Comparison of ENCODE assay signal across 8 cellular contexts in genomic region chr5:321726-322251, GRCh38. TPM values are rescaled to one million over a fixed set of nuclear protein-coding genes. Genes with fewer than 3 reads are reported as not detected.
A peak's percentile ranks its signal among the peaks of the same experiment; 100 is the strongest.
DNase-seq lines count a peak whose midpoint lies in the region; ATAC-seq and TF ChIP-seq lines count a peak whose summit lies in the region.

No MANE protein-coding gene starts in this region.

- H3K36me3 Mint-ChIP-seq in activated naive CD4-positive, alpha-beta T cell treated with anti-CD3 and anti-CD28 coated beads, Interleukin-2, amount 50 U/mL, for 72 hours, result peaks cover 10 to 26% of the 10 kb centered on the region in 2 donors
- no peaks in the 10 kb centered on the region for H3K36me3 Mint-ChIP-seq in endothelial cell (ENCODE audit: low read depth, unreplicated experiment)
- peaks cover 30% of the 10 kb centered on the region for H3K36me3 Mint-ChIP-seq in stimulated activated memory B cell treated with anti-CD40 and anti-IgM and Interleukin-4, amounts not matched to agents 10 μg/mL and 1 μg/mL and 100 μg/mL, for 72 hours

- TF ChIP-seq CTCF in endothelial cell (IDR thresholded peaks at IDR 0.05; ENCODE audit: unreplicated experiment), result peak; percentile 3

- peak; percentile 12 to 23 for ATAC-seq in activated naive CD4-positive, alpha-beta T cell treated with anti-CD3 and anti-CD28 coated beads, Interleukin-2, amount 50 U/mL, for 72 hours
- peak; percentile 21 for ATAC-seq in HG03354 (IDR thresholded peaks at IDR 0.05; ENCODE audit: poor library complexity, severe bottlenecking, unreplicated experiment)
- peak; percentile 16 for ATAC-seq in stimulated activated memory B cell treated with anti-CD40 and anti-IgM and Interleukin-4, amounts not matched to agents 10 μg/mL and 1 μg/mL and 100 μg/mL, for 72 hours
- ATAC-seq in HG03460 (IDR thresholded peaks at IDR 0.05; ENCODE audit: unreplicated experiment), result no peak

- no peak overlapping the region for H3K27ac Mint-ChIP-seq in activated naive CD4-positive, alpha-beta T cell treated with anti-CD3 and anti-CD28 coated beads, Interleukin-2, amount 50 U/mL, for 72 hours
- no peak overlapping the region for H3K27ac Mint-ChIP-seq in endothelial cell (ENCODE audit: unreplicated experiment)
- no peak overlapping the region for H3K27ac Mint-ChIP-seq in stimulated activated memory B cell treated with anti-CD40 and anti-IgM and Interleukin-4, amounts not matched to agents 10 μg/mL and 1 μg/mL and 100 μg/mL, for 72 hours

- H3K4me1 Mint-ChIP-seq in endothelial cell (ENCODE audit: unreplicated experiment), result peaks cover 6% of the 10 kb centered on the region
- H3K4me1 Mint-ChIP-seq in stimulated activated memory B cell treated with anti-CD40 and anti-IgM and Interleukin-4, amounts not matched to agents 10 μg/mL and 1 μg/mL and 100 μg/mL, for 72 hours, result peaks cover 44% of the 10 kb centered on the region

- H3K4me3 Mint-ChIP-seq in endothelial cell (ENCODE audit: unreplicated experiment), result no peak overlapping the region
- peak overlapping the region; percentile 64 for H3K4me3 Mint-ChIP-seq in stimulated activated memory B cell treated with anti-CD40 and anti-IgM and Interleukin-4, amounts not matched to agents 10 μg/mL and 1 μg/mL and 100 μg/mL, for 72 hours

- DNase-seq in activated naive CD4-positive, alpha-beta T cell treated with anti-CD3 and anti-CD28 coated beads, Interleukin-2, amount 50 U/mL, for 72 hours (ENCODE audit: low spot score in 2 of 2), result no peak
- no peak for DNase-seq in activated naive CD4-positive, alpha-beta T cell treated with Interleukin-2 at 50 U/mL for 16 hours
- DNase-seq in endothelial cell (ENCODE audit: low spot score), result no peak
- DNase-seq in stimulated activated CD4-positive, alpha-beta T cell treated with anti-CD3 and anti-CD28 coated beads, Interleukin-15, amount 100 ng/mL, for 24 hours, result no peak
- DNase-seq in islet precursor cell, result no peak

- no peaks in the 10 kb centered on the region for H3K9me3 Mint-ChIP-seq in activated naive CD4-positive, alpha-beta T cell treated with anti-CD3 and anti-CD28 coated beads, Interleukin-2, amount 50 U/mL, for 72 hours
- no peaks in the 10 kb centered on the region for H3K9me3 Mint-ChIP-seq in endothelial cell (ENCODE audit: unreplicated experiment)
- H3K9me3 Mint-ChIP-seq in stimulated activated memory B cell treated with anti-CD40 and anti-IgM and Interleukin-4, amounts not matched to agents 10 μg/mL and 1 μg/mL and 100 μg/mL, for 72 hours, result peaks cover 2% of the 10 kb centered on the region

- peaks cover 23% of the 10 kb centered on the region for H3K27me3 Mint-ChIP-seq in endothelial cell (ENCODE audit: unreplicated experiment)
- H3K27me3 Mint-ChIP-seq in stimulated activated memory B cell treated with anti-CD40 and anti-IgM and Interleukin-4, amounts not matched to agents 10 μg/mL and 1 μg/mL and 100 μg/mL, for 72 hours, result peaks cover 57% of the 10 kb centered on the region

RNA-seq across cellular contexts. Expression of gene AHRR, which starts 0.3 kb away (rescaled TPM):
- total RNA-seq in activated naive CD4-positive, alpha-beta T cell treated with anti-CD3 and anti-CD28 coated beads, Interleukin-2, amount 50 U/mL, for 72 hours, result 10 to 100 TPM; 38.3 to 43.8 TPM
- total RNA-seq in endothelial cell (ENCODE audit: unreplicated experiment), result 8.7 TPM

RNA-seq across cellular contexts. Expression of gene PDCD6, which starts 50.3 kb away (rescaled TPM):
- 10 to 100 TPM; 57.9 to 90.5 TPM for total RNA-seq in activated naive CD4-positive, alpha-beta T cell treated with anti-CD3 and anti-CD28 coated beads, Interleukin-2, amount 50 U/mL, for 72 hours
- total RNA-seq in endothelial cell (ENCODE audit: unreplicated experiment), result 101 TPM
